In the genomic region with DNA sequence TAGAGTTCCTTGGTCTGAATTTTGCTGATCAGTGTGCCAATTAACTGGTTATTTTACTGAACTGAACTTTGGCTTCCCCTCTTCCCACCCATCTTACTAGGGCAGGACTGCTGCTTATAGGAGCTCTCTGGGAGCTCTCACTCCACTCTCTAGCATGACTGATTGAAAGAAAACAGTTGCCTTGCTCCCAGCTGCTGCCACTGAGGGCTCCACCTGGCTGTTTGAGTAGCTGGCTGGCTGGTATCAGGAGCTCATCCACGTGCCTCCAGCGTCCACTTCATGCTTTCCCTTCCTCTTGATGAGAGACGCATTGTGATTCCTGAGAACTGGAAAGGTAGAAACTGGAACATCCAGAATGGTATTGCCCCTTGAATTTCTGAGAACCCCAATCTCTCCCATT, we compare ENCODE assay signal across 16 cellular contexts.
A peak's percentile ranks its signal among the peaks of the same experiment; 100 is the strongest.
DNase-seq lines count a peak whose midpoint lies in the region; ATAC-seq, FAIRE-seq and TF ChIP-seq lines count a peak whose summit lies in the region.
"Had no signal": no experiment of that assay in that cellular context is flagged by ENCODE, and none has a peak within 500 bp of the region (broad histone marks: within the 10 kb centered on the region; RNA-seq: fewer than 3 reads in every experiment).

No MANE protein-coding gene starts in this region.

- H3K9me3 ChIP-seq in mucosa of descending colon: no peaks in the 10 kb centered on the region
- H3K9me3 ChIP-seq: esophagus squamous epithelium had no signal

- FAIRE-seq in urothelium cell line (lab: Jason Lieb, UNC): no peak

- no peak for TF ChIP-seq CTCF in mucosa of descending colon (IDR thresholded peaks at IDR 0.05)

- H3K4me3 ChIP-seq in mucosa of descending colon: no peak overlapping the region
- H3K4me3 ChIP-seq: esophagus squamous epithelium, neural progenitor cell, PC-9 had no signal

- H3K36me3 ChIP-seq in mucosa of descending colon (ENCODE audit: low read depth): no peaks in the 10 kb centered on the region
- H3K36me3 ChIP-seq: esophagus squamous epithelium, neural progenitor cell had no signal

- DNase-seq in NCI-H1417 (lab: John Stamatoyannopoulos, UW) (peak; percentile 5 to 56 (median 30)), NCI-H1417 treated with DMSO at 0.1 percent for 48 hours (lab: John Stamatoyannopoulos, UW) (no peak), NCI-H1930 (lab: John Stamatoyannopoulos, UW) (peak; percentile 44 to 54), SHP77 (lab: John Stamatoyannopoulos, UW) (peak; percentile 64 to 67), mucosa of descending colon (no peak), urothelium cell line (ENCODE audit: low spot score) (no peak)
- no peak for DNase-seq in activated naive CD4-positive, alpha-beta T cell treated with Interleukin-2 at 50 U/mL for 16 hours
- DNase-seq: activated naive CD8-positive, alpha-beta T cell treated with anti-CD3 and anti-CD28 coated beads, Interleukin-2, amount 10 ng/mL, durations not matched to agents 7 days and 5 days; activated T-cell treated with anti-CD3 and anti-CD28 coated beads, Interleukin-2, amount 50 U/mL, for 4 hours; esophagus squamous epithelium; mesenchymal stem cell; NCI-H2227 treated with DMSO at 0.1 percent for 48 hours; PC-9; retina had no signal

- H3K4me1 ChIP-seq in mucosa of descending colon (ENCODE audit: low read depth): no peaks in the 10 kb centered on the region
- H3K4me1 ChIP-seq: esophagus squamous epithelium, neural progenitor cell had no signal

- intact Hi-C loops in mucosa of descending colon (cut with DNase I, micrococcal nuclease): no loop called here

- ATAC-seq in mucosa of descending colon (peak; percentile 48), HG03039 (IDR thresholded peaks at IDR 0.05; ENCODE audit: unreplicated experiment) (no peak)
- ATAC-seq: activated T-cell treated with anti-CD3 and anti-CD28 coated beads, Interleukin-2, amount 50 U/mL, for 4 hours had no signal

Comparison
In these comparisons a context has a peak if more than half of its experiments do, and no peak if none do; other contexts are left out.
1. DNase-seq: peak in NCI-H1417 (3 of 3), NCI-H1930 (2 of 2) and SHP77 (2 of 2); none in NCI-H1417 treated with DMSO at 0.1 percent for 48 hours (single experiment), mucosa of descending colon (0 of 3), urothelium cell line (single experiment) and activated naive CD4-positive, alpha-beta T cell treated with Interleukin-2 at 50 U/mL for 16 hours (single experiment).